Comparison of ENCODE assay signal across 16 cellular contexts in genomic region chr19:16233836-16234551, GRCh38. TPM values are rescaled to one million over a fixed set of nuclear protein-coding genes. Genes with fewer than 3 reads are reported as not detected.
DNase-seq lines count a peak whose midpoint lies in the region; ATAC-seq and TF ChIP-seq lines count a peak whose summit lies in the region.
"Had no signal": no experiment of that assay in that cellular context is flagged by ENCODE, and none has a peak within 500 bp of the region (broad histone marks: within the 10 kb centered on the region; RNA-seq: fewer than 3 reads in every experiment).

No MANE protein-coding gene starts in this region.

- in situ Hi-C loops in gastrocnemius medialis (cut with MboI; ENCODE audit: low sequenced_read_pairs in 4 of 4), result loop anchor here in 1 of 4 donors (25.0 kb wide), 1 partner anchor 303 kb away; the partner anchor contains the start of gene CHERP

- no peak for TF ChIP-seq EP300 in SK-N-SH (IDR thresholded peaks at IDR 0.05; ENCODE audit: borderline replicate concordance in 1 of 2, low read depth in 1 of 2, low read length in 1 of 2)

- no peak for TF ChIP-seq POLR2A in gastrocnemius medialis (IDR thresholded peaks at IDR 0.05)

- H3K4me1 Mint-ChIP-seq in activated naive CD8-positive, alpha-beta T cell treated with anti-CD3 and anti-CD28 coated beads for 36 hours, result peaks cover 35% of the 10 kb centered on the region

- H3K4me2 ChIP-seq in SK-N-SH, result no peak overlapping the region

- ATAC-seq in SK-N-SH treated with all-trans-retinoic acid at 6 μM for 48 hours (no peak), gastrocnemius medialis (no peak)

- DNase-seq in SK-N-SH (peak; percentile 31), GM10248 (ENCODE audit: extremely low spot score) (peak; percentile 12), gastrocnemius medialis (no peak), superior temporal gyrus (ENCODE audit: extremely low spot score) (no peak), hippocampal formation (lab: John Stamatoyannopoulos, UW) (no peak)
- DNase-seq in activated naive CD8-positive, alpha-beta T cell treated with anti-CD3 and anti-CD28 coated beads for 36 hours, result no peak
- DNase-seq: DMS79, IMR-90, NCI-H1436, NCI-H2029 treated with DMSO at 0.1 percent for 48 hours, NCI-H510A treated with DMSO at 0.1 percent for 48 hours had no signal

- H3K4me3 ChIP-seq in SK-N-SH (ENCODE audit: low read depth in 2 of 2, low read length in 1 of 2) (no peak overlapping the region), neutrophil (ENCODE audit: low read depth in 1 of 2, low read length in 1 of 2) (no peak overlapping the region), gastrocnemius medialis (no peak overlapping the region)
- H3K4me3 ChIP-seq: HAP-1 had no signal

- WGBS in SK-N-SH (ENCODE audit: low lambda C conversion rate), result 95% methylated on average over 9 of the region's 19 CpGs

- no peaks in the 10 kb centered on the region for H3K4me1 ChIP-seq in SK-N-SH (ENCODE audit: control insufficient read depth in 1 of 2, insufficient read depth in 2 of 2, low read depth in 1 of 2, low read length in 1 of 2)
- peaks cover 37 to 49% of the 10 kb centered on the region in 2 experiments for H3K4me1 ChIP-seq in neutrophil (ENCODE audit: control insufficient read depth in 1 of 2, insufficient read depth in 1 of 2, low read depth in 1 of 2, low read length in 1 of 2)
- no peaks in the 10 kb centered on the region for H3K4me1 ChIP-seq in gastrocnemius medialis
- H3K4me1 ChIP-seq: HAP-1 had no signal

- no peaks in the 10 kb centered on the region for H3K79me2 ChIP-seq in SK-N-SH (ENCODE audit: insufficient read depth)

- intact Hi-C loops in gastrocnemius medialis (cut with DNase I; ENCODE audit: low total_unique reads), result no loop called here

- H3K27me3 Mint-ChIP-seq in activated naive CD8-positive, alpha-beta T cell treated with anti-CD3 and anti-CD28 coated beads for 36 hours, result no peaks in the 10 kb centered on the region

- TF ChIP-seq RAD21 in SK-N-SH (IDR thresholded peaks at IDR 0.05; ENCODE audit: low read length), result no peak

- H3K4me3 Mint-ChIP-seq in activated naive CD8-positive, alpha-beta T cell treated with anti-CD3 and anti-CD28 coated beads for 36 hours, result no peak overlapping the region

- CTCF ChIA-PET in SK-N-SH (lab: Yijun Ruan, JAX) (interaction anchor here (0.9 kb wide), 1 partner anchor 13 kb away, joined by 4 read pairs; no protein-coding TSS in a partner anchor), GM10248 (lab: Yijun Ruan, JAX) (interaction anchor here (1.7 kb wide), 1 partner anchor 13 kb away, joined by 6 read pairs; no protein-coding TSS in a partner anchor)

- H3K27ac Mint-ChIP-seq in activated naive CD8-positive, alpha-beta T cell treated with anti-CD3 and anti-CD28 coated beads for 36 hours, result peak overlapping the region; percentile 70

- TF ChIP-seq CTCF in SK-N-SH (IDR thresholded peaks at IDR 0.05) (no peak), GM10248 (IDR thresholded peaks at IDR 0.05; ENCODE audit: control extremely low read depth, extremely low read depth, low read depth, missing control alignments) (no peak), neutrophil (IDR thresholded peaks at IDR 0.05) (no peak), gastrocnemius medialis (IDR thresholded peaks at IDR 0.05 in 4 of 5, conservative IDR thresholded peaks at IDR 0.05 in 1 of 5) (no peak)

- peaks cover 11% of the 10 kb centered on the region for H3K9me3 Mint-ChIP-seq in activated naive CD8-positive, alpha-beta T cell treated with anti-CD3 and anti-CD28 coated beads for 36 hours

- H3K9me3 ChIP-seq in SK-N-SH (no peaks in the 10 kb centered on the region), neutrophil (no peaks in the 10 kb centered on the region), gastrocnemius medialis (no peaks in the 10 kb centered on the region)
- H3K9me3 ChIP-seq: HAP-1 had no signal

- no peaks in the 10 kb centered on the region for H3F3A ChIP-seq in SK-N-SH (replicated peaks; ENCODE audit: insufficient read depth)

- no peaks in the 10 kb centered on the region for H3K9me2 ChIP-seq in SK-N-SH

- H3K27ac ChIP-seq in SK-N-SH (ENCODE audit: low read depth in 2 of 2, low read length in 1 of 2), result no peak overlapping the region
- peak overlapping the region; percentile 90 for H3K27ac ChIP-seq in neutrophil
- H3K27ac ChIP-seq in gastrocnemius medialis, result no peak overlapping the region
- H3K27ac ChIP-seq: 22Rv1, C4-2B had no signal

- H2AFZ ChIP-seq in SK-N-SH (ENCODE audit: low read depth), result no peak overlapping the region

- no peaks in the 10 kb centered on the region for H4K20me1 ChIP-seq in SK-N-SH (ENCODE audit: insufficient read depth)

- POLR2A ChIA-PET in SK-N-SH (lab: Yijun Ruan, JAX), result no interaction called here
- POLR2A ChIA-PET in GM10248 (lab: Yijun Ruan, JAX), result no interaction called here

- no peaks in the 10 kb centered on the region for H3K27me3 ChIP-seq in SK-N-SH (ENCODE audit: insufficient read depth)
- no peaks in the 10 kb centered on the region for H3K27me3 ChIP-seq in neutrophil
- no peaks in the 10 kb centered on the region for H3K27me3 ChIP-seq in gastrocnemius medialis

- H3K9ac ChIP-seq in SK-N-SH, result no peak overlapping the region

- H3K36me3 Mint-ChIP-seq in activated naive CD8-positive, alpha-beta T cell treated with anti-CD3 and anti-CD28 coated beads for 36 hours, result peaks cover 48% of the 10 kb centered on the region

- H3K36me3 ChIP-seq in SK-N-SH (replicated peaks in 1 of 2; ENCODE audit: control insufficient read depth in 1 of 2, insufficient read depth in 2 of 2, low read length in 1 of 2) (peaks cover 16 to 53% of the 10 kb centered on the region in 2 experiments), neutrophil (peaks cover 62% of the 10 kb centered on the region), gastrocnemius medialis (peaks cover 0 to 63% of the 10 kb centered on the region in 2 donors)
- H3K36me3 ChIP-seq: HAP-1 had no signal

TF ChIP-seq in SK-N-SH, 30 proteins besides CTCF, POLR2A, EP300 and RAD21 (continues in another document):
- TF ChIP-seq EZH2phosphoT487 (IDR thresholded peaks at IDR 0.05; ENCODE audit: borderline replicate concordance, low read depth) (no peak), IRF3 (IDR thresholded peaks at IDR 0.05; ENCODE audit: low read depth, low read length) (no peak)

TF ChIP-seq in SK-N-SH treated with all-trans-retinoic acid at 6 μM for 48 hours, 23 proteins besides CTCF, POLR2A, EP300 and RAD21 (continues in another document):
- no peak for TF ChIP-seq RARB (CRISPR knock-in tag; IDR thresholded peaks at IDR 0.05)
- no peak for TF ChIP-seq ESRRG (CRISPR knock-in tag; IDR thresholded peaks at IDR 0.05)
- no peak for TF ChIP-seq ISL1 (CRISPR knock-in tag; IDR thresholded peaks at IDR 0.05)
- no peak for TF ChIP-seq CSDC2 (CRISPR knock-in tag; IDR thresholded peaks at IDR 0.05)
- TF ChIP-seq PPARA (CRISPR knock-in tag; IDR thresholded peaks at IDR 0.05; ENCODE audit: borderline replicate concordance), result no peak
- TF ChIP-seq ZFP30 (CRISPR knock-in tag; IDR thresholded peaks at IDR 0.05), result no peak
- no peak for TF ChIP-seq TSHZ2 (CRISPR knock-in tag; IDR thresholded peaks at IDR 0.05)
- TF ChIP-seq TOX (CRISPR knock-in tag; IDR thresholded peaks at IDR 0.05; ENCODE audit: borderline replicate concordance), result no peak
- no peak for TF ChIP-seq SNAI2 (CRISPR knock-in tag; IDR thresholded peaks at IDR 0.05)
- TF ChIP-seq ZNF565 (CRISPR knock-in tag; conservative IDR thresholded peaks at IDR 0.05; ENCODE audit: low read depth), result no peak
- TF ChIP-seq ZFP3 (CRISPR knock-in tag; IDR thresholded peaks at IDR 0.05), result no peak
- TF ChIP-seq CREB5 (CRISPR knock-in tag; IDR thresholded peaks at IDR 0.05; ENCODE audit: low read depth), result no peak

RNA-seq across cellular contexts. Expression of gene AP1M1, which starts 36.3 kb away (rescaled TPM):
- polyA plus RNA-seq in SK-N-SH (2012; rRNA removed), result 101 and 133 TPM in 2 replicates
- 68.9 and 107 TPM in 2 replicates for polyA plus RNA-seq in SK-N-SH (2012; cell fraction: cytosol; rRNA removed)
- polyA plus RNA-seq in SK-N-SH (2012; cell fraction: nucleus; rRNA removed), result 156 and 167 TPM in 2 replicates
- total RNA-seq in activated naive CD8-positive, alpha-beta T cell treated with anti-CD3 and anti-CD28 coated beads for 36 hours, result 10 to 100 TPM; 90.7 to 97.2 TPM
- 100 to 1,000 TPM in 1 of 4 donors, 10 to 100 TPM in 3; 68.2 to 119 (median 73.5) TPM for total RNA-seq in gastrocnemius medialis

RNA-seq across cellular contexts. Expression of gene FAM32A, which starts 48.8 kb away (rescaled TPM):
- 156 and 192 TPM in 2 replicates for polyA plus RNA-seq in SK-N-SH (2012; rRNA removed)
- 192 and 201 TPM in 2 replicates for polyA plus RNA-seq in SK-N-SH (2012; cell fraction: cytosol; rRNA removed)
- polyA plus RNA-seq in SK-N-SH (2012; cell fraction: nucleus; rRNA removed), result 107 and 115 TPM in 2 replicates
- total RNA-seq in activated naive CD8-positive, alpha-beta T cell treated with anti-CD3 and anti-CD28 coated beads for 36 hours, result 10 to 100 TPM; 65.0 to 66.3 TPM
- 10 to 100 TPM; 57.2 to 72.3 (median 63.6) TPM for total RNA-seq in gastrocnemius medialis

Comparison
In these comparisons a context has a peak if more than half of its experiments do, and no peak if none do; other contexts are left out.
1. DNase-seq: peak in SK-N-SH (single experiment) and GM10248 (single experiment); none in activated naive CD8-positive, alpha-beta T cell treated with anti-CD3 and anti-CD28 coated beads for 36 hours (single experiment), gastrocnemius medialis (0 of 2), superior temporal gyrus (single experiment) and hippocampal formation (0 of 2).